ENCODE assay signal across 1 cellular context in the genomic region with DNA sequence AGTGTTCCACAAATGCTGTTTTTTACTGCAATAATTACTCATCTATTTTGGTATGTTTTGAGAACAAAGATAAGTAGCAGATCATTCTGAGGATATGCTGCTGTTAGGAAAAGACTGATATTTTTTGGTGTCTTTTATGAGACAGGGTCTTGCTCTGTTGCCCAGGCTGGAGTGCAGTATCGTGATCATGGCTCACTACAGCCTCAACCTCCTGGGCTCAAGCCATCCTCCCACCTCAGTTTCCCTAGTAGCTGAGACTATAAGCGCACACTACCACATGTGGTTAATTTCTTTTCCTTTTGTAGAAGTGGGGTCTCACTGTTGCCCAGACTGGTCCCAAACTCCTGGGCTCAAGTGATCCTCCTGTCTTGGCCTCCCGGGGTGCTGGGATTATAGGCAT.
TF ChIP-seq lines count a peak whose summit lies in the region.

No MANE protein-coding gene starts in this region.

TF ChIP-seq in K562, 482 proteins besides CTCF, POLR2A, EP300 and RAD21:
- TF ChIP-seq CBFA2T3 (IDR thresholded peaks at IDR 0.05) (no peak), TSHZ1 (CRISPR knock-in tag; IDR thresholded peaks at IDR 0.05) (no peak), ZNF121 (CRISPR knock-in tag; conservative IDR thresholded peaks at IDR 0.05) (peak; percentile 31; the same call in 1 of the 2 replicates), FOXA3 (CRISPR knock-in tag; conservative IDR thresholded peaks at IDR 0.05 in 1 of 2, IDR thresholded peaks at IDR 0.05 in 1 of 2) (no peak), RUNX1 (IDR thresholded peaks at IDR 0.05; ENCODE audit: low read depth) (no peak)
